ENCODE assay signal across 9 cellular contexts in genomic region chr12:108177131-108177530, GRCh38. TPM values are rescaled to one million over a fixed set of nuclear protein-coding genes. Genes with fewer than 3 reads are reported as not detected.
"Had no signal": no experiment of that assay in that cellular context is flagged by ENCODE, and none has a peak within 500 bp of the region (broad histone marks: within the 10 kb centered on the region; RNA-seq: fewer than 3 reads in every experiment).

No MANE protein-coding gene starts in this region.

- ATAC-seq: HepG2 had no signal

- DNase-seq: IMR-90, KBM-7, KG1 had no signal

- H3K4me2 ChIP-seq: KMS-11 had no signal

- H3K27ac ChIP-seq: HL-60, KMS-11 had no signal

- FAIRE-seq: HepG2, HTR-8/SVneo had no signal

- H3K9ac ChIP-seq: KMS-11 had no signal

RNA-seq across cellular contexts. Expression of gene WSCD2, which starts 48.0 kb away (rescaled TPM):
- total RNA-seq: HepG2, HT-29, HT1080, IMR-90 had no signal
- polyA plus RNA-seq: HepG2, IMR-90 had no signal
